10 cellular contexts compared by ENCODE assay signal in the genomic region with DNA sequence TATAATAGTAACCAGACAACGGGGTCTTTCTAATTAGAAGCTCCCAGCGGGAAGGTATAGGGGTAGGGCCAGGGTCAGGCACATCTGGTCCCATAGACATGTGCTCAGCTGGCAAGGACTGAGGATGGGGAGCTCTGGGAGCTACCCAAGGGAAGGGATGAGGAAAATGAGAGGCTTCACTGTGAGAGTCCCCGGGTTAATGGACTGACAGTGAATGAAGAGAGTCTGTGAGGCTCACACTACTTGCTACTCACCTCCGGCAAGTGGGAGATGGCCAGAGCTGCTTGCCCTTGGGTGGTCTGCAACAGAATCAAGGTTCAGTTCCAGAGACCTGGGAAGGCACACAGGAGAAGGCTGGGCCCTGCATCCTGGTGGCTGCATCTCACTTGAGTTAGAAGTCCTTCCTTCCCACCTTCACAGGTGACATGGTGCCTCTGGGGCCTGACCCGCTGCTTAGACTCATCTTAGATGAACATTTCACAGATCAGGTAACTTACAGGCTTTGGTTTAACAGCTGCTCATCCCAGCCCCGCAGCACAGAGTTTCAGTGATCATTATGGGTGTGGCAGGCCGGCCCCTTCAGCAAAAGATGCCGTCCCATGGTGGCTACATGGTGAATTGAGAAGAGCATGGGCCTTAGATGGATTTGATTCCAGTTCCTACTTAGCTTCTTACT. TPM values are rescaled to one million over a fixed set of nuclear protein-coding genes. Genes with fewer than 3 reads are reported as not detected.
A peak's percentile ranks its signal among the peaks of the same experiment; 100 is the strongest.
DNase-seq lines count a peak whose midpoint lies in the region; ATAC-seq lines count a peak whose summit lies in the region.
"Had no signal": no experiment of that assay in that cellular context is flagged by ENCODE, and none has a peak within 500 bp of the region (broad histone marks: within the 10 kb centered on the region; RNA-seq: fewer than 3 reads in every experiment).

No MANE protein-coding gene starts in this region.

- no peaks in the 10 kb centered on the region for H3K9me3 Mint-ChIP-seq in activated T-helper 1 cell treated with anti-CD3 and anti-CD28 coated beads, Interleukin-12 subunit alpha, Interleukin-12 subunit beta, Interleukin-2, Interleukin-4 antibody, amounts not matched to agents 30 ng/mL and 10 ng/mL and 1 ng/mL, durations not matched to agents 14 hours and 24 hours and 36 hours
- no peaks in the 10 kb centered on the region for H3K9me3 Mint-ChIP-seq in naive B cell
- H3K9me3 Mint-ChIP-seq: HFFc6 had no signal

- peak overlapping the region; percentile 73 for H3K9ac ChIP-seq in BLaER1
- H3K9ac ChIP-seq: KMS-11 had no signal

- no peaks in the 10 kb centered on the region for H3K27me3 Mint-ChIP-seq in activated T-helper 1 cell treated with anti-CD3 and anti-CD28 coated beads, Interleukin-12 subunit alpha, Interleukin-12 subunit beta, Interleukin-2, Interleukin-4 antibody, amounts not matched to agents 30 ng/mL and 10 ng/mL and 1 ng/mL, durations not matched to agents 14 hours and 24 hours and 36 hours (ENCODE audit: insufficient read depth)
- H3K27me3 Mint-ChIP-seq in naive B cell, result no peaks in the 10 kb centered on the region

- intact Hi-C loops in activated T-helper 1 cell treated with anti-CD3 and anti-CD28 coated beads, Interleukin-12 subunit alpha, Interleukin-12 subunit beta, Interleukin-2, Interleukin-4 antibody, amounts not matched to agents 30 ng/mL and 10 ng/mL and 1 ng/mL, durations not matched to agents 14 hours and 24 hours and 36 hours (cut with micrococcal nuclease), result loop anchor here (1.0 kb wide), 2 partner anchors 24 to 29 kb away; no protein-coding TSS in a partner anchor

- H3K36me3 Mint-ChIP-seq in activated T-helper 1 cell treated with anti-CD3 and anti-CD28 coated beads, Interleukin-12 subunit alpha, Interleukin-12 subunit beta, Interleukin-2, Interleukin-4 antibody, amounts not matched to agents 30 ng/mL and 10 ng/mL and 1 ng/mL, durations not matched to agents 14 hours and 24 hours and 36 hours (ENCODE audit: low read depth), result peaks cover 72% of the 10 kb centered on the region
- H3K36me3 Mint-ChIP-seq in naive B cell, result peaks cover 9 to 23% of the 10 kb centered on the region in 2 donors

- peak overlapping the region; percentile 90 for H3K4me2 ChIP-seq in BLaER1
- H3K4me2 ChIP-seq: KMS-11 had no signal

- peaks cover 100% of the 10 kb centered on the region for H4K20me1 ChIP-seq in BLaER1

- no peaks in the 10 kb centered on the region for H3K27me3 ChIP-seq in BLaER1

- peak overlapping the region; percentile 85 for H3K4me3 Mint-ChIP-seq in activated T-helper 1 cell treated with anti-CD3 and anti-CD28 coated beads, Interleukin-12 subunit alpha, Interleukin-12 subunit beta, Interleukin-2, Interleukin-4 antibody, amounts not matched to agents 30 ng/mL and 10 ng/mL and 1 ng/mL, durations not matched to agents 14 hours and 24 hours and 36 hours
- peak overlapping the region; percentile 56 to 93 (median 78) for H3K4me3 Mint-ChIP-seq in naive B cell
- H3K4me3 Mint-ChIP-seq: HFFc6 had no signal

- peak overlapping the region; percentile 79 for H3K27ac ChIP-seq in BLaER1
- H3K27ac ChIP-seq: KMS-11 had no signal

- peaks cover 81% of the 10 kb centered on the region for H3K4me1 ChIP-seq in BLaER1

- ATAC-seq in GM21515 (IDR thresholded peaks at IDR 0.05; ENCODE audit: unreplicated experiment) (peak; percentile 2), naive B cell (ENCODE audit: low read depth in 2 of 2) (peak in 1 of 2 donors; percentile 0), HG03520 (IDR thresholded peaks at IDR 0.05; ENCODE audit: unreplicated experiment) (no peak), HG02885 (IDR thresholded peaks at IDR 0.05; ENCODE audit: poor library complexity, unreplicated experiment) (no peak)

- H3K36me3 ChIP-seq in BLaER1, result peaks cover 73% of the 10 kb centered on the region

- no peaks in the 10 kb centered on the region for H3K9me3 ChIP-seq in BLaER1

- peaks cover 96% of the 10 kb centered on the region for H3K4me1 Mint-ChIP-seq in activated T-helper 1 cell treated with anti-CD3 and anti-CD28 coated beads, Interleukin-12 subunit alpha, Interleukin-12 subunit beta, Interleukin-2, Interleukin-4 antibody, amounts not matched to agents 30 ng/mL and 10 ng/mL and 1 ng/mL, durations not matched to agents 14 hours and 24 hours and 36 hours (ENCODE audit: low read depth)
- H3K4me1 Mint-ChIP-seq in naive B cell, result peaks cover 68 to 86% (median 86%) of the 10 kb centered on the region in 3 donors

- DNase-seq in activated T-helper 1 cell treated with anti-CD3 and anti-CD28 coated beads, Interleukin-12 subunit alpha, Interleukin-12 subunit beta, Interleukin-2, Interleukin-4 antibody, amounts not matched to agents 30 ng/mL and 10 ng/mL and 1 ng/mL, durations not matched to agents 14 hours and 24 hours and 36 hours (ENCODE audit: low spot score), result no peak
- no peak for DNase-seq in naive B cell
- DNase-seq in D341Med (ENCODE audit: low spot score), result no peak
- DNase-seq in NCI-H1417 (lab: John Stamatoyannopoulos, UW), result no peak

- H3K27ac Mint-ChIP-seq in activated T-helper 1 cell treated with anti-CD3 and anti-CD28 coated beads, Interleukin-12 subunit alpha, Interleukin-12 subunit beta, Interleukin-2, Interleukin-4 antibody, amounts not matched to agents 30 ng/mL and 10 ng/mL and 1 ng/mL, durations not matched to agents 14 hours and 24 hours and 36 hours, result peak overlapping the region; percentile 100
- H3K27ac Mint-ChIP-seq in naive B cell, result peak overlapping the region; percentile 97 to 100 (median 98)

- H3K4me3 ChIP-seq in BLaER1, result peak overlapping the region; percentile 34; the same call in 1 of the 2 replicates

RNA-seq across cellular contexts. Expression of a gene that starts 31.7 kb away (rescaled TPM):
- 89.1 and 101 TPM in 2 replicates for total RNA-seq in activated T-helper 1 cell treated with anti-CD3 and anti-CD28 coated beads, Interleukin-12 subunit alpha, Interleukin-12 subunit beta, Interleukin-2, Interleukin-4 antibody, amounts not matched to agents 30 ng/mL and 10 ng/mL and 1 ng/mL, durations not matched to agents 14 hours and 24 hours and 36 hours
- polyA plus RNA-seq in naive B cell (ENCODE audit: low read depth in 6 of 6), result 10 to 100 TPM; 25.2 to 46.2 (median 31.8) TPM

RNA-seq across cellular contexts. Expression of a gene that starts 54.8 kb away (rescaled TPM):
- total RNA-seq in activated T-helper 1 cell treated with anti-CD3 and anti-CD28 coated beads, Interleukin-12 subunit alpha, Interleukin-12 subunit beta, Interleukin-2, Interleukin-4 antibody, amounts not matched to agents 30 ng/mL and 10 ng/mL and 1 ng/mL, durations not matched to agents 14 hours and 24 hours and 36 hours, result 22.1 and 23.3 TPM in 2 replicates
- not detected for polyA plus RNA-seq in naive B cell (ENCODE audit: low read depth in 6 of 6)
